ENCODE assay signal across 18 cellular contexts in the genomic region with DNA sequence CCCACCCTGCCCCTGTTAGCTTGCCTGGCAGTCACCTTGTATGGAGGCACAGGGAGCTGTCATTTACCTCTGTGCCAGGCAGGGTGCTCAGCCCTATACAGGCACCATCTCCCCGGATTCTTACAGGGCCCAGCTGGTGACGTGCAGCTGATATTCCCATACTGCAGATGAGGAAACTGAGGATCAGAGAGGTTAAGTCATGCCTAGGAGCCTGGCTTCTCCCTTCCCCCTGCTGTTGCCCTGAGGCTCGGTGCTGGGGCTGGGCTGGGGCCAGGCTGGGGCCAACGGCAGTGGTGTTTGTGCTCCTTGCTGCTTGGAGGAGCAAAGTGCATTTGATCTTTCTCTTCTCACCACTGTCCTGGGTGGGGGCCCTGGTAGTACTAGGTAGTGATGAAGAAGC. TPM values are rescaled to one million over a fixed set of nuclear protein-coding genes. Genes with fewer than 3 reads are reported as not detected.
DNase-seq lines count a peak whose midpoint lies in the region; ATAC-seq, FAIRE-seq and TF ChIP-seq lines count a peak whose summit lies in the region.
"Had no signal": no experiment of that assay in that cellular context is flagged by ENCODE, and none has a peak within 500 bp of the region (broad histone marks: within the 10 kb centered on the region; RNA-seq: fewer than 3 reads in every experiment).

No MANE protein-coding gene starts in this region.

- H2BK15ac ChIP-seq in mesenchymal stem cell (ENCODE audit: low read depth, poor library complexity, severe bottlenecking), result no peak overlapping the region

- no peak overlapping the region for H4K8ac ChIP-seq in mesenchymal stem cell (ENCODE audit: low read length)

- no peak overlapping the region for H2AK5ac ChIP-seq in mesenchymal stem cell (ENCODE audit: low read length, severe bottlenecking)

- no peaks in the 10 kb centered on the region for H4K20me1 ChIP-seq in GM23248 (ENCODE audit: insufficient read depth)

- 0 out of 2 replicates have a peak, but pooled peaks cover 6% of the 10 kb centered on the region for H3F3A ChIP-seq in GM23248 (ENCODE audit: insufficient read depth)

- no peak for ATAC-seq in upper lobe of right lung
- ATAC-seq: foreskin keratinocyte, T-cell had no signal

- H2AFZ ChIP-seq in mesenchymal stem cell (ENCODE audit: low read depth, low read length) (no peak overlapping the region), GM23248 (no peak overlapping the region)

- no peak overlapping the region for H3K14ac ChIP-seq in mesenchymal stem cell (ENCODE audit: low read length in 2 of 2)

- peaks cover 3 to 14% of the 10 kb centered on the region in 2 donors for H3K4me1 ChIP-seq in kidney (ENCODE audit: control insufficient read depth in 1 of 2, insufficient read depth in 1 of 2, low read depth in 1 of 2, low read length in 2 of 2)
- peaks cover 18% of the 10 kb centered on the region for H3K4me1 ChIP-seq in upper lobe of right lung
- H3K4me1 ChIP-seq in mesenchymal stem cell (ENCODE audit: control insufficient read depth, insufficient read depth, low read depth, low read length), result peaks cover 7% of the 10 kb centered on the region
- 0 out of 2 replicates have a peak, but pooled peaks cover 6% of the 10 kb centered on the region for H3K4me1 ChIP-seq in GM23248 (ENCODE audit: insufficient read depth)
- H3K4me1 ChIP-seq: HAP-1 had no signal

- H3K79me2 ChIP-seq in GM23248 (ENCODE audit: insufficient read depth), result no peaks in the 10 kb centered on the region

- H3K9me2 ChIP-seq in GM23248 (ENCODE audit: insufficient read depth), result no peaks in the 10 kb centered on the region

- no peak overlapping the region for H3K23ac ChIP-seq in mesenchymal stem cell (ENCODE audit: low read length in 2 of 2)

- in situ Hi-C loops in GM23248 (cut with MboI), result no loop called here

- H4K91ac ChIP-seq in mesenchymal stem cell (ENCODE audit: low read length), result no peak overlapping the region

- H3K4me2 ChIP-seq in mesenchymal stem cell (ENCODE audit: low read length, poor library complexity, severe bottlenecking) (no peak overlapping the region), GM23248 (ENCODE audit: unreplicated experiment) (no peak overlapping the region)

- DNase-seq in coronary artery (ENCODE audit: low spot score) (no peak), kidney (no peak), upper lobe of right lung (no peak), NCI-H748 (lab: John Stamatoyannopoulos, UW; ENCODE audit: unreplicated experiment) (no peak), mesenchymal stem cell (no peak), GM23248 (no peak)
- DNase-seq: activated CD4-positive, alpha-beta T cell treated with anti-CD3 and anti-CD28 coated beads, Interleukin-2, amount 10 ng/mL, durations not matched to agents 24 days and 14 days; activated CD8-positive, alpha-beta memory T cell treated with anti-CD3 and anti-CD28 coated beads, Interleukin-2, amount 50 U/mL, for 48 hours; activated naive CD4-positive, alpha-beta T cell; foreskin keratinocyte; KBM-7; NCI-H1092; NCI-H2081 treated with DMSO at 0.1 percent for 48 hours; NCI-H510A; T-cell had no signal

- H3K9ac ChIP-seq in kidney (ENCODE audit: low read length in 2 of 2), result no peak overlapping the region
- no peak overlapping the region for H3K9ac ChIP-seq in mesenchymal stem cell (ENCODE audit: low read length)
- no peak overlapping the region for H3K9ac ChIP-seq in GM23248

- H3K27me3 ChIP-seq in upper lobe of right lung (no peaks in the 10 kb centered on the region), mesenchymal stem cell (ENCODE audit: control insufficient read depth in 1 of 2, insufficient read depth in 1 of 2, low read length in 2 of 2) (no peaks in the 10 kb centered on the region), GM23248 (replicated peaks; ENCODE audit: insufficient read depth) (no peaks in the 10 kb centered on the region)
- H3K27me3 ChIP-seq: foreskin keratinocyte had no signal

- intact Hi-C loops in kidney (cut with DNase I) (no loop called here), upper lobe of right lung (cut with DNase I) (no loop called here)

- 100% methylated on average over 2 of the region's 4 CpGs for WGBS in mesenchymal stem cell
- 53 to 55% methylated on average over 4 of the region's 4 CpGs for WGBS in GM23248 (ENCODE audit: low coverage in 1 of 2, low lambda C conversion rate in 2 of 2, missing lambda C conversion rate in 2 of 2), 2 experiments

- TF ChIP-seq CTCF in coronary artery (IDR thresholded peaks at IDR 0.05), result no peak
- TF ChIP-seq CTCF in kidney (IDR thresholded peaks at IDR 0.05; ENCODE audit: borderline replicate concordance, extremely low read depth, insufficient read depth), result no peak
- TF ChIP-seq CTCF in upper lobe of right lung (IDR thresholded peaks at IDR 0.05), result no peak

- no peak overlapping the region for H2BK120ac ChIP-seq in mesenchymal stem cell (ENCODE audit: low read depth, low read length)

- no peak overlapping the region for H3K18ac ChIP-seq in mesenchymal stem cell (ENCODE audit: low read depth in 1 of 2, low read length in 2 of 2)

- no peak overlapping the region for H2BK5ac ChIP-seq in mesenchymal stem cell (ENCODE audit: low read depth, low read length, poor library complexity, severe bottlenecking)

- H3K79me1 ChIP-seq in mesenchymal stem cell (replicated peaks; ENCODE audit: low read length, poor library complexity, severe bottlenecking), result no peaks in the 10 kb centered on the region

- FAIRE-seq in kidney (lab: Jason Lieb, UNC), result no peak
- FAIRE-seq: colon had no signal

- H3K36me3 ChIP-seq in kidney (ENCODE audit: control insufficient read depth in 1 of 2, insufficient read depth in 2 of 2, low read length in 2 of 2), result no peaks in the 10 kb centered on the region
- H3K36me3 ChIP-seq in upper lobe of right lung, result no peaks in the 10 kb centered on the region
- H3K36me3 ChIP-seq in mesenchymal stem cell (ENCODE audit: control insufficient read depth in 1 of 2, insufficient read depth in 2 of 2, low read depth in 1 of 2, low read length in 2 of 2), result no peaks in the 10 kb centered on the region
- no peaks in the 10 kb centered on the region for H3K36me3 ChIP-seq in GM23248 (ENCODE audit: low read depth)
- H3K36me3 ChIP-seq: HAP-1 had no signal

- H3K27ac ChIP-seq in coronary artery, result peak overlapping the region; percentile 91 to 95
- H3K27ac ChIP-seq in kidney (ENCODE audit: low read depth in 2 of 2, low read length in 2 of 2), result peak overlapping the region; percentile 71 to 77
- peak overlapping the region in 18 of 21 experiments; percentile 4 to 90 (median 67) for H3K27ac ChIP-seq in skin epidermis
- peak overlapping the region; percentile 65 for H3K27ac ChIP-seq in upper lobe of right lung
- H3K27ac ChIP-seq in mesenchymal stem cell (ENCODE audit: low read length, poor library complexity, severe bottlenecking), result no peak overlapping the region
- no peak overlapping the region for H3K27ac ChIP-seq in GM23248
- H3K27ac ChIP-seq: foreskin keratinocyte had no signal

- no peaks in the 10 kb centered on the region for H3K9me3 ChIP-seq in kidney (ENCODE audit: control insufficient read depth in 1 of 2, low read length in 2 of 2)
- no peaks in the 10 kb centered on the region for H3K9me3 ChIP-seq in upper lobe of right lung
- H3K9me3 ChIP-seq in mesenchymal stem cell (ENCODE audit: control insufficient read depth, low read length), result no peaks in the 10 kb centered on the region
- H3K9me3 ChIP-seq in GM23248 (ENCODE audit: low read depth), result no peaks in the 10 kb centered on the region
- H3K9me3 ChIP-seq: HAP-1 had no signal

- H2BK12ac ChIP-seq in mesenchymal stem cell (ENCODE audit: low read length in 2 of 2), result no peak overlapping the region

- H3K4ac ChIP-seq in mesenchymal stem cell (ENCODE audit: low read depth in 1 of 2, low read length in 2 of 2), result no peak overlapping the region

- H3K4me3 ChIP-seq in coronary artery (no peak overlapping the region), kidney (ENCODE audit: low read length in 2 of 2) (no peak overlapping the region), skin epidermis (peak overlapping the region in 1 of 7 experiments; percentile 6), upper lobe of right lung (no peak overlapping the region), mesenchymal stem cell (ENCODE audit: insufficient read depth in 1 of 2, low read depth in 1 of 2, low read length in 2 of 2) (no peak overlapping the region), GM23248 (no peak overlapping the region)
- H3K4me3 ChIP-seq: HAP-1 had no signal

RNA-seq across cellular contexts. Expression of a gene that starts 54.8 kb away (rescaled TPM):
- total RNA-seq in kidney, result 7.4 TPM
- 5.9 TPM for polyA plus RNA-seq in kidney (ENCODE audit: insufficient read depth, low read depth, low replicate concordance)
- total RNA-seq in upper lobe of right lung, result 3.3 TPM
- 0.15 TPM for polyA plus RNA-seq in mesenchymal stem cell (2013, experiment 1 of 2)
- polyA plus RNA-seq in mesenchymal stem cell (2013, experiment 2 of 2), result 0.11 TPM
- 1.0 TPM in 1 of 2 replicates, not detected in the other for total RNA-seq in GM23248 (2014; rRNA removed; shearing (Covaris generic))
- polyA plus RNA-seq in GM23248 (2016; fragmentation: Nextera tagmentation; extraction: Ambion mirVana), result 0.15 TPM in 1 of 2 replicates, not detected in the other

Comparison
In these comparisons a context has a peak if more than half of its experiments do, and no peak if none do; other contexts are left out.
1. H3K27ac ChIP-seq: peak in coronary artery (2 of 2), kidney (2 of 2), skin epidermis (18 of 21) and upper lobe of right lung (single experiment); none in mesenchymal stem cell (single experiment) and GM23248 (single experiment).